In the genomic region with DNA sequence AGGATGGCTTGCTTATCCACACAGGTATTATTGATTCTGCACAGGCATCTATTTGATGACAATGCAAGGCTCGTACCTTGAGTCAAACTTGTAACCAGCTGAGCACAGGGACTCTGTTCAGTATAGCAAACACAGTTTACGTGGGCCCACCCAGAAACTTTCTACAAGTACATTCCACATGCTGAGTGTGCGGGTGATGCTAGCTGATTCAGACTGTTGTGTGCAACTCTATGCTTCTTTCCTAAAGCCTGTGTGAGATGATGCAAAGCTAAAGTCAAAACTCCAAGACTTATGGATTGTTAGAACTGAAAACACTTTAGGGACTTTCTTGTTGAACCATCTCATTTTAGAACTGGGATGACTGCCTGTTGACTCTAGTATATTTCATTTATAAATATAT, we compare ENCODE assay signal across 22 cellular contexts.
"Had no signal": no experiment of that assay in that cellular context is flagged by ENCODE, and none has a peak within 500 bp of the region (broad histone marks: within the 10 kb centered on the region; RNA-seq: fewer than 3 reads in every experiment).

No MANE protein-coding gene starts in this region.

- H3K27ac Mint-ChIP-seq: activated B cell treated with CpG ODN at 0.5 μM for 24 hours; activated CD4-positive, alpha-beta memory T cell treated with anti-CD3 and anti-CD28 coated beads, Interleukin-2, amount 10 ng/mL, durations not matched to agents 7 days and 5 days; activated CD8-positive, alpha-beta memory T cell treated with anti-CD3 and anti-CD28 coated beads, Interleukin-2, amount 10 ng/mL, durations not matched to agents 7 days and 5 days; activated naive CD4-positive, alpha-beta T cell treated with anti-CD3 and anti-CD28 coated beads for 36 hours; activated T-helper 2 cell treated with anti-CD3 and anti-CD28 coated beads, Interferon-gamma antibody, Interleukin-2, Interleukin-4, amounts not matched to agents 10 μg/mL and 5 μg/mL and 100 μg/mL, durations not matched to agents 14 hours and 24 hours and 36 hours; immature natural killer cell; nephron progenitor cell; T-helper 2 cell treated with Interferon-gamma antibody and Interleukin-4, amounts not matched to agents 5 μg/mL and 100 μg/mL, for 36 hours had no signal

- H3K9me3 Mint-ChIP-seq: activated B cell treated with CpG ODN at 0.5 μM for 24 hours; activated CD4-positive, alpha-beta memory T cell treated with anti-CD3 and anti-CD28 coated beads, Interleukin-2, amount 10 ng/mL, durations not matched to agents 7 days and 5 days; activated naive CD4-positive, alpha-beta T cell treated with anti-CD3 and anti-CD28 coated beads for 36 hours; activated T-helper 2 cell treated with anti-CD3 and anti-CD28 coated beads, Interferon-gamma antibody, Interleukin-2, Interleukin-4, amounts not matched to agents 10 μg/mL and 5 μg/mL and 100 μg/mL, durations not matched to agents 14 hours and 24 hours and 36 hours; central memory CD8-positive, alpha-beta T cell; immature natural killer cell; nephron progenitor cell; T-helper 2 cell treated with Interferon-gamma antibody and Interleukin-4, amounts not matched to agents 5 μg/mL and 100 μg/mL, for 36 hours had no signal

- H3K4me3 Mint-ChIP-seq: activated B cell treated with CpG ODN at 0.5 μM for 24 hours; activated CD4-positive, alpha-beta memory T cell treated with anti-CD3 and anti-CD28 coated beads, Interleukin-2, amount 10 ng/mL, durations not matched to agents 7 days and 5 days; activated CD8-positive, alpha-beta memory T cell treated with anti-CD3 and anti-CD28 coated beads, Interleukin-2, amount 10 ng/mL, durations not matched to agents 7 days and 5 days; activated naive CD4-positive, alpha-beta T cell treated with anti-CD3 and anti-CD28 coated beads for 36 hours; central memory CD8-positive, alpha-beta T cell; immature natural killer cell; nephron progenitor cell; T-helper 2 cell treated with Interferon-gamma antibody and Interleukin-4, amounts not matched to agents 5 μg/mL and 100 μg/mL, for 36 hours had no signal

- H3K4me1 Mint-ChIP-seq: activated CD4-positive, alpha-beta memory T cell treated with anti-CD3 and anti-CD28 coated beads, Interleukin-2, amount 10 ng/mL, durations not matched to agents 7 days and 5 days; activated CD8-positive, alpha-beta memory T cell treated with anti-CD3 and anti-CD28 coated beads, Interleukin-2, amount 10 ng/mL, durations not matched to agents 7 days and 5 days; central memory CD8-positive, alpha-beta T cell; immature natural killer cell had no signal

- H3K4me1 ChIP-seq: esophagus squamous epithelium, lower lobe of right lung had no signal

- H3K27ac ChIP-seq: esophagus squamous epithelium, lower lobe of right lung, SK-N-MC had no signal

- ATAC-seq: activated CD8-positive, alpha-beta memory T cell treated with anti-CD3 and anti-CD28 coated beads, Interleukin-2, amount 10 ng/mL, durations not matched to agents 7 days and 5 days; left colon; lower lobe of right lung had no signal

- H3K9me3 ChIP-seq: esophagus squamous epithelium, lower lobe of right lung, sigmoid colon had no signal

- H3K27me3 Mint-ChIP-seq: activated B cell treated with CpG ODN at 0.5 μM for 24 hours had no signal

- H3K4me3 ChIP-seq: esophagus squamous epithelium, lower lobe of right lung, sigmoid colon, SK-N-MC had no signal

- H3K27me3 ChIP-seq: esophagus squamous epithelium, sigmoid colon had no signal

- H3K36me3 Mint-ChIP-seq: activated CD8-positive, alpha-beta memory T cell treated with anti-CD3 and anti-CD28 coated beads, Interleukin-2, amount 10 ng/mL, durations not matched to agents 7 days and 5 days; immature natural killer cell had no signal

- H3K36me3 ChIP-seq: esophagus squamous epithelium, lower lobe of right lung, sigmoid colon had no signal

- DNase-seq: activated B cell treated with CpG ODN at 0.5 μM for 24 hours; activated CD4-positive, alpha-beta memory T cell treated with anti-CD3 and anti-CD28 coated beads, Interleukin-2, amount 10 ng/mL, durations not matched to agents 7 days and 5 days; activated CD4-positive, alpha-beta T cell treated with anti-CD3 and anti-CD28 coated beads for 4 hours; activated CD8-positive, alpha-beta memory T cell treated with anti-CD3 and anti-CD28 coated beads, Interleukin-2, amount 10 ng/mL, durations not matched to agents 7 days and 5 days; activated naive CD4-positive, alpha-beta T cell treated with anti-CD3 and anti-CD28 coated beads for 36 hours; aorta; cortex of kidney; effector CD8-positive, alpha-beta T cell; esophagus squamous epithelium; immature natural killer cell; left colon; lower lobe of right lung; midbrain; nephron progenitor cell; nucleus accumbens; posterior cingulate gyrus; sigmoid colon; stimulated activated naive CD4-positive, alpha-beta T cell had no signal
